In the genomic region with DNA sequence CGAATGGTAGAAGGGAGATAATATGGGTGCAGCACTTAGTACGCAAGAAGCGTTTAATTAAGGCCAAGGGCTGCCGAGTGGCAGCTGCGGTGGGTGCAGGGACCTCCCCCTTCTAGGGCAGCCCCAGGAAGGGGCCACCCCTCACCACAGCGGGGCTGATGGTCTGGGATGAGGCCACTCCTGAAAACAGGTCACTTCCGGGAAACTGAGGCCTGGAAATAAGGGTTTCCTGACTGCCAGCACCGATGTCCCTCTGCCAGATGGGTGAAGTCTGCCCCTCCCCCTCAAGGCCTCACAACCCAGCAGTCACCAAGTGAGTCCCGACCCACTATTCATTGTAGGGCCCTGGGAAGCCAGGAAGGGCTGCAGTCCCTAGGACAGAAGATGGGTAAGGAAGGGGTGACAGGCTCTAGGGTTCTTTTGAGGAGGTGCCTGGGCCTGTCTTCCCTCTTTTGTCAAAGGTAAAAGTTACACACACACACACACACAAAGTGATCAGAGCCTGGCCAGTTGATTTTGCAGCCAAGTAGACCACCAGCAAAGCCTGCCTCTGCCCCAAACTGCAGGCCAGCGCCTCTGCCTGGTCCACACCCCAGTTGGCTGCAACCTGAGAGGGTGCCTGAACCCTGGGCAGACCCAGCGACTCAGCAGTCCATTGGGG, we compare ENCODE assay signal across 8 cellular contexts. TPM values are rescaled to one million over a fixed set of nuclear protein-coding genes. Genes with fewer than 3 reads are reported as not detected.
DNase-seq lines count a peak whose midpoint lies in the region; ATAC-seq and TF ChIP-seq lines count a peak whose summit lies in the region.

No MANE protein-coding gene starts in this region.

- POLR2A ChIA-PET in A673 (lab: Charles Lee; ENCODE audit: low non-redundant PET) = no interaction called here

- BruUV-seq in A673 (replicated peaks; lab: Mats Ljungman, UMichigan) = no TSS peak

- H3K4me1 ChIP-seq in A673 (ENCODE audit: insufficient read depth, low read length, poor library complexity, severe bottlenecking) (peaks cover 66% of the 10 kb centered on the region), muscle layer of colon (ENCODE audit: insufficient read depth, low read length) (peaks cover 70% of the 10 kb centered on the region)

- H3K27ac ChIP-seq in A673 (ENCODE audit: low read depth, low read length, poor library complexity, severe bottlenecking) (peak overlapping the region; percentile 97), muscle layer of colon (ENCODE audit: low read depth, low read length) (peak overlapping the region; percentile 80)

- H3K9ac ChIP-seq in muscle layer of colon (ENCODE audit: low read length) = peak overlapping the region; percentile 12

- H3K27me3 ChIP-seq in A673 (replicated peaks; ENCODE audit: insufficient read depth, low read depth, low read length, poor library complexity) (no peaks in the 10 kb centered on the region), muscle layer of colon (ENCODE audit: control insufficient read depth in 1 of 2, insufficient read depth in 2 of 2, low read length in 2 of 2) (no peaks in the 10 kb centered on the region)

- intact Hi-C loops in A673 (cut with micrococcal nuclease; ENCODE audit: unreplicated experiment) = no loop called here

- TF ChIP-seq CTCF in A673 (conservative IDR thresholded peaks at IDR 0.05; ENCODE audit: low read depth, low read length) (no peak), choroid plexus epithelial cell (conservative IDR thresholded peaks at IDR 0.05; ENCODE audit: low read depth, low read length) (no peak)

- CTCF ChIA-PET in A673 (lab: Charles Lee) = no interaction called here

- H3K36me3 ChIP-seq in A673 (ENCODE audit: insufficient read depth, low read length, poor library complexity, severe bottlenecking) = peaks cover 37% of the 10 kb centered on the region
- H3K36me3 ChIP-seq in muscle layer of colon (ENCODE audit: insufficient read depth, low read length) = peaks cover 5% of the 10 kb centered on the region

- no peaks in the 10 kb centered on the region for H3K9me3 ChIP-seq in A673 (ENCODE audit: low read depth, low read length, poor library complexity, severe bottlenecking)
- no peaks in the 10 kb centered on the region for H3K9me3 ChIP-seq in muscle layer of colon (ENCODE audit: low read length)

- peak; percentile 67 for DNase-seq in A673 (ENCODE audit: low spot score)
- DNase-seq in NCI-H345 (lab: John Stamatoyannopoulos, UW) = peak; percentile 71
- DNase-seq in choroid plexus epithelial cell (ENCODE audit: low read depth) = no peak

- ATAC-seq in GM19455 (IDR thresholded peaks at IDR 0.05; ENCODE audit: unreplicated experiment) = peak; percentile 1
- ATAC-seq in HG03025 (IDR thresholded peaks at IDR 0.05; ENCODE audit: low FRiP score, unreplicated experiment) = no peak
- ATAC-seq in GM18511 (IDR thresholded peaks at IDR 0.05; ENCODE audit: unreplicated experiment) = no peak
- no peak for ATAC-seq in HG02973 (IDR thresholded peaks at IDR 0.05; ENCODE audit: unreplicated experiment)

- peak overlapping the region; percentile 1 for H3K4me3 ChIP-seq in A673 (ENCODE audit: low read depth, low read length, poor library complexity, severe bottlenecking)
- peak overlapping the region; percentile 23 for H3K4me3 ChIP-seq in choroid plexus epithelial cell (ENCODE audit: low read depth, low read length)
- H3K4me3 ChIP-seq in muscle layer of colon (ENCODE audit: low read depth in 1 of 2, low read length in 2 of 2) = peak overlapping the region; percentile 12 to 70

RNA-seq across cellular contexts. Expression of a gene that starts 12.5 kb away (rescaled TPM):
- 240 and 328 TPM in 2 replicates for total RNA-seq in A673 (2021)
